ENCODE assay signal across 26 cellular contexts in genomic region chr1:55300975-55301374, GRCh38.
"Had no signal": no experiment of that assay in that cellular context is flagged by ENCODE, and none has a peak within 500 bp of the region (broad histone marks: within the 10 kb centered on the region; RNA-seq: fewer than 3 reads in every experiment).

No MANE protein-coding gene starts in this region.

- DNase-seq: activated CD4-positive, alpha-beta memory T cell treated with anti-CD3 and anti-CD28 coated beads for 36 hours; activated CD4-positive, alpha-beta T cell treated with anti-CD3 and anti-CD28 coated beads for 36 hours; activated CD4-positive, alpha-beta T cell treated with anti-CD3 and anti-CD28 coated beads, Interleukin-2, amount 10 ng/mL, durations not matched to agents 24 days and 14 days; activated CD4-positive, CD25-positive, alpha-beta regulatory T cell; activated CD4-positive, CD25-positive, alpha-beta regulatory T cell treated with anti-CD3 and anti-CD28 coated beads, Interleukin-2, amount 50 U/mL, for 72 hours; activated CD8-positive, alpha-beta T cell treated with anti-CD3 and anti-CD28 coated beads, Interleukin-2, amount 10 ng/mL, durations not matched to agents 7 days and 5 days; activated effector memory CD4-positive, alpha-beta T cell treated with Interleukin-2 at 50 U/mL for 16 hours; activated gamma-delta T cell treated with Interleukin-2 at 50 U/mL for 16 hours; activated naive CD4-positive, alpha-beta T cell treated with anti-CD3 and anti-CD28 coated beads, Interleukin-2, amount 50 U/mL, for 16 hours; activated naive CD4-positive, alpha-beta T cell treated with Interleukin-2 at 50 U/mL for 16 hours; activated T-cell treated with anti-CD3 and anti-CD28 coated beads, Interleukin-2, amount 50 U/mL, for 4 hours; amniotic stem cell; anterior cingulate cortex; brain microvascular endothelial cell; caudate nucleus; cortex of kidney; dermis blood vessel endothelial cell; effector CD4-positive, alpha-beta T cell; effector memory CD8-positive, alpha-beta T cell; erythroblast; foreskin keratinocyte; T-helper 2 cell had no signal

- H3K27me3 Mint-ChIP-seq: activated naive CD8-positive, alpha-beta T cell had no signal

- H3K4me1 Mint-ChIP-seq: activated CD4-positive, alpha-beta T cell treated with anti-CD3 and anti-CD28 coated beads, Interleukin-2, amount 10 ng/mL, durations not matched to agents 24 days and 14 days had no signal

- ATAC-seq: activated CD4-positive, alpha-beta T cell treated with anti-CD3 and anti-CD28 coated beads for 36 hours; activated CD8-positive, alpha-beta T cell treated with anti-CD3 and anti-CD28 coated beads, Interleukin-2, amount 10 ng/mL, durations not matched to agents 7 days and 5 days; activated T-cell treated with anti-CD3 and anti-CD28 coated beads, Interleukin-2, amount 50 U/mL, for 4 hours; activated T-helper 17 cell treated with anti-CD3 and anti-CD28 coated beads, Interleukin-2, amount 50 U/mL, for 72 hours; effector memory CD8-positive, alpha-beta T cell; foreskin keratinocyte; gastroesophageal sphincter had no signal

- H3K36me3 Mint-ChIP-seq: activated CD4-positive, alpha-beta memory T cell treated with anti-CD3 and anti-CD28 coated beads for 36 hours; activated naive CD8-positive, alpha-beta T cell had no signal

- H3K4me3 ChIP-seq: esophagus muscularis mucosa, gastroesophageal sphincter had no signal

- H3K27ac ChIP-seq: brain microvascular endothelial cell, foreskin keratinocyte, gastroesophageal sphincter had no signal

- H3K27me3 ChIP-seq: brain microvascular endothelial cell, esophagus muscularis mucosa, gastroesophageal sphincter had no signal

- H3K36me3 ChIP-seq: brain microvascular endothelial cell, esophagus muscularis mucosa, gastroesophageal sphincter had no signal

- H3K4me1 ChIP-seq: foreskin keratinocyte had no signal

- H3K27ac Mint-ChIP-seq: activated CD4-positive, alpha-beta memory T cell treated with anti-CD3 and anti-CD28 coated beads for 36 hours; activated CD4-positive, alpha-beta T cell treated with anti-CD3 and anti-CD28 coated beads for 36 hours; activated CD4-positive, alpha-beta T cell treated with anti-CD3 and anti-CD28 coated beads, Interleukin-2, amount 10 ng/mL, durations not matched to agents 24 days and 14 days; activated CD8-positive, alpha-beta T cell treated with anti-CD3 and anti-CD28 coated beads, Interleukin-2, amount 10 ng/mL, durations not matched to agents 7 days and 5 days; activated naive CD8-positive, alpha-beta T cell; activated T-helper 17 cell treated with anti-CD3 and anti-CD28 coated beads, Interleukin-2, amount 50 U/mL, for 72 hours; effector memory CD8-positive, alpha-beta T cell had no signal

- H3K9me3 Mint-ChIP-seq: activated CD4-positive, alpha-beta T cell treated with anti-CD3 and anti-CD28 coated beads, Interleukin-2, amount 10 ng/mL, durations not matched to agents 24 days and 14 days; activated T-cell treated with anti-CD3 and anti-CD28 coated beads, Interleukin-2, amount 50 U/mL, for 4 hours; effector memory CD8-positive, alpha-beta T cell had no signal

- H3K9me3 ChIP-seq: gastroesophageal sphincter had no signal

- H3K4me3 Mint-ChIP-seq: activated CD4-positive, alpha-beta memory T cell treated with anti-CD3 and anti-CD28 coated beads for 36 hours; activated CD4-positive, alpha-beta T cell treated with anti-CD3 and anti-CD28 coated beads for 36 hours; activated CD4-positive, alpha-beta T cell treated with anti-CD3 and anti-CD28 coated beads, Interleukin-2, amount 10 ng/mL, durations not matched to agents 24 days and 14 days; activated CD8-positive, alpha-beta T cell treated with anti-CD3 and anti-CD28 coated beads, Interleukin-2, amount 10 ng/mL, durations not matched to agents 7 days and 5 days; activated naive CD8-positive, alpha-beta T cell; activated T-cell treated with anti-CD3 and anti-CD28 coated beads, Interleukin-2, amount 50 U/mL, for 4 hours; activated T-helper 17 cell treated with anti-CD3 and anti-CD28 coated beads, Interleukin-2, amount 50 U/mL, for 72 hours; effector memory CD8-positive, alpha-beta T cell had no signal
